17 cellular contexts compared by ENCODE assay signal in genomic region chr4:88106205-88106604, GRCh38. TPM values are rescaled to one million over a fixed set of nuclear protein-coding genes. Genes with fewer than 3 reads are reported as not detected.
A peak's percentile ranks its signal among the peaks of the same experiment; 100 is the strongest.
DNase-seq lines count a peak whose midpoint lies in the region; ATAC-seq, FAIRE-seq and TF ChIP-seq lines count a peak whose summit lies in the region.
"Had no signal": no experiment of that assay in that cellular context is flagged by ENCODE, and none has a peak within 500 bp of the region (broad histone marks: within the 10 kb centered on the region; RNA-seq: fewer than 3 reads in every experiment).

No MANE protein-coding gene starts in this region.

- H3K9me2 ChIP-seq in SK-N-SH: no peaks in the 10 kb centered on the region
- H3K9me2 ChIP-seq in MM.1S (replicated peaks; ENCODE audit: insufficient read depth, low read length): no peaks in the 10 kb centered on the region

- no peak for TF ChIP-seq RAD21 in SK-N-SH (IDR thresholded peaks at IDR 0.05; ENCODE audit: low read length)

- H4K20me1 ChIP-seq in SK-N-SH (ENCODE audit: insufficient read depth) (no peaks in the 10 kb centered on the region), endothelial cell of umbilical vein (replicated peaks; ENCODE audit: control insufficient read depth, extremely low read depth, insufficient read depth, low read length) (no peaks in the 10 kb centered on the region), osteoblast (ENCODE audit: insufficient read depth, low read length) (no peaks in the 10 kb centered on the region), MM.1S (ENCODE audit: insufficient read depth, low read length) (no peaks in the 10 kb centered on the region)

- TF ChIP-seq POLR2A in endothelial cell of umbilical vein (IDR thresholded peaks at IDR 0.05; ENCODE audit: low read depth, low read length): peak; percentile 53

- H3K27ac ChIP-seq in SK-N-SH (ENCODE audit: low read depth in 2 of 2, low read length in 1 of 2) (peak overlapping the region in 1 of 2 experiments; percentile 38; a peak in 1 of 4 replicates), endothelial cell of umbilical vein (ENCODE audit: insufficient read depth, low read depth, low read length) (peak overlapping the region; percentile 93), osteoblast (ENCODE audit: low read depth, low read length) (peak overlapping the region; percentile 5), MM.1S (ENCODE audit: low read length) (no peak overlapping the region)
- H3K27ac ChIP-seq: cardiac muscle cell, thyroid gland had no signal

- DNase-seq in SK-N-SH: no peak
- peak; percentile 67 for DNase-seq in NCI-H460 (ENCODE audit: extremely low read depth, low read depth)
- DNase-seq in endothelial cell of umbilical vein (ENCODE audit: low read depth, low spot score): peak; percentile 90
- DNase-seq in osteoblast (ENCODE audit: insufficient read length, low spot score, missing footprints): no peak
- no peak for DNase-seq in NCI-H1092 (lab: John Stamatoyannopoulos, UW)
- DNase-seq in NCI-H2107 (lab: John Stamatoyannopoulos, UW): no peak
- DNase-seq in MM.1S: no peak
- DNase-seq: activated naive CD4-positive, alpha-beta T cell treated with Interleukin-2 at 50 U/mL for 16 hours; effector memory CD4-positive, alpha-beta T cell; NCI-H1930; NCI-H524 treated with DMSO at 0.1 percent for 48 hours; SW 1271; thyroid gland had no signal

- no peaks in the 10 kb centered on the region for H3K9me1 ChIP-seq in endothelial cell of umbilical vein (replicated peaks; ENCODE audit: control insufficient read depth, extremely low read depth, insufficient read depth, low read length)

- H2AFZ ChIP-seq in SK-N-SH (ENCODE audit: low read depth) (no peak overlapping the region), endothelial cell of umbilical vein (ENCODE audit: low read depth, low read length) (peak overlapping the region; percentile 34), osteoblast (ENCODE audit: low read length) (no peak overlapping the region), MM.1S (ENCODE audit: low read length) (no peak overlapping the region)

- BruUV-seq in endothelial cell of umbilical vein (replicated peaks; lab: Mats Ljungman, UMichigan): no TSS peak

- TF ChIP-seq CTCF in SK-N-SH (IDR thresholded peaks at IDR 0.05) (no peak), endothelial cell of umbilical vein (IDR thresholded peaks at IDR 0.05; ENCODE audit: extremely low read depth in 1 of 2, insufficient read depth in 1 of 2, low read depth in 1 of 2, low read length in 2 of 2) (no peak), osteoblast (IDR thresholded peaks at IDR 0.05; ENCODE audit: extremely low read depth, low read depth, low read length) (no peak), MM.1S (IDR thresholded peaks at IDR 0.05; ENCODE audit: low read length) (no peak)

- dilution Hi-C loops in endothelial cell of umbilical vein (cut with MboI; ENCODE audit: extremely low pct_ligation_motif_present, low sequenced_read_pairs): no loop called here

- ATAC-seq in SK-N-SH treated with all-trans-retinoic acid at 6 μM for 48 hours: no peak

- POLR2A ChIA-PET in SK-N-SH (lab: Yijun Ruan, JAX) (no interaction called here), endothelial cell of umbilical vein (lab: Charles Lee) (no interaction called here)

- H3K9me3 ChIP-seq in SK-N-SH (no peaks in the 10 kb centered on the region), endothelial cell of umbilical vein (replicated peaks; ENCODE audit: control insufficient read depth, insufficient read depth, low read length) (no peaks in the 10 kb centered on the region), osteoblast (ENCODE audit: low read depth, low read length) (no peaks in the 10 kb centered on the region), MM.1S (replicated peaks; ENCODE audit: insufficient read depth, low read length) (no peaks in the 10 kb centered on the region)
- H3K9me3 ChIP-seq: thyroid gland had no signal

- H3F3A ChIP-seq in SK-N-SH (replicated peaks; ENCODE audit: insufficient read depth) (peaks cover 16% of the 10 kb centered on the region), MM.1S (ENCODE audit: insufficient read depth, low read length) (no peaks in the 10 kb centered on the region; the same call in 1 of the 2 replicates)

- no peak for TF ChIP-seq EP300 in SK-N-SH (IDR thresholded peaks at IDR 0.05; ENCODE audit: borderline replicate concordance in 1 of 2, low read depth in 1 of 2, low read length in 1 of 2)

- H3K36me3 ChIP-seq in SK-N-SH (replicated peaks in 1 of 2; ENCODE audit: control insufficient read depth in 1 of 2, insufficient read depth in 2 of 2, low read length in 1 of 2) (no peaks in the 10 kb centered on the region), endothelial cell of umbilical vein (ENCODE audit: control insufficient read depth in 2 of 2, extremely low read depth in 1 of 2, insufficient read depth in 2 of 2, low read length in 2 of 2) (no peaks in the 10 kb centered on the region), osteoblast (ENCODE audit: insufficient read depth, low read length) (no peaks in the 10 kb centered on the region), MM.1S (replicated peaks; ENCODE audit: insufficient read depth, low read length) (no peaks in the 10 kb centered on the region)
- H3K36me3 ChIP-seq: cardiac muscle cell, thyroid gland had no signal

- peaks cover 0 to 2% of the 10 kb centered on the region in 2 experiments; a peak in 2 of 4 replicates for H3K4me1 ChIP-seq in SK-N-SH (ENCODE audit: control insufficient read depth in 1 of 2, insufficient read depth in 2 of 2, low read depth in 1 of 2, low read length in 1 of 2)
- H3K4me1 ChIP-seq in endothelial cell of umbilical vein (ENCODE audit: control insufficient read depth, extremely low read depth, insufficient read depth, low read length): peaks cover 37% of the 10 kb centered on the region
- H3K4me1 ChIP-seq in osteoblast (ENCODE audit: insufficient read depth, low read length): peaks cover 46% of the 10 kb centered on the region
- H3K4me1 ChIP-seq in MM.1S (ENCODE audit: low read length): peaks cover 15% of the 10 kb centered on the region

- H3K79me2 ChIP-seq in SK-N-SH (ENCODE audit: insufficient read depth) (no peaks in the 10 kb centered on the region), endothelial cell of umbilical vein (ENCODE audit: control insufficient read depth, insufficient read depth, low read length) (no peaks in the 10 kb centered on the region), osteoblast (ENCODE audit: insufficient read depth, low read length) (no peaks in the 10 kb centered on the region), MM.1S (ENCODE audit: low read length) (no peaks in the 10 kb centered on the region)

- peak; percentile 83 for FAIRE-seq in endothelial cell of umbilical vein (lab: Jason Lieb, UNC)

- WGBS in SK-N-SH (ENCODE audit: low lambda C conversion rate): 68% methylated on average over 3 of the region's 3 CpGs

- no peak overlapping the region for H3K9ac ChIP-seq in SK-N-SH
- H3K9ac ChIP-seq in endothelial cell of umbilical vein (replicated peaks; ENCODE audit: extremely low read depth, insufficient read depth, low read length): peak overlapping the region; percentile 24
- H3K9ac ChIP-seq in MM.1S (ENCODE audit: low read length): no peak overlapping the region

- H3K4me2 ChIP-seq in SK-N-SH (no peak overlapping the region), endothelial cell of umbilical vein (ENCODE audit: insufficient read depth, low read length) (peak overlapping the region; percentile 79), osteoblast (ENCODE audit: insufficient read depth, low read length) (no peak overlapping the region), MM.1S (ENCODE audit: low read depth, low read length) (no peak overlapping the region)

- H3K27me3 ChIP-seq in SK-N-SH (ENCODE audit: insufficient read depth) (no peaks in the 10 kb centered on the region), endothelial cell of umbilical vein (ENCODE audit: control insufficient read depth in 2 of 2, insufficient read depth in 2 of 2, low read length in 2 of 2) (no peaks in the 10 kb centered on the region), osteoblast (ENCODE audit: insufficient read depth, low read length) (no peaks in the 10 kb centered on the region), MM.1S (replicated peaks; ENCODE audit: insufficient read depth, low read length) (no peaks in the 10 kb centered on the region)
- H3K27me3 ChIP-seq: cardiac muscle cell, thyroid gland had no signal

- CTCF ChIA-PET in SK-N-SH (lab: Yijun Ruan, JAX): no interaction called here
- CTCF ChIA-PET in endothelial cell of umbilical vein (lab: Charles Lee): interaction anchor here (1.4 kb wide), 1 partner anchor 16 kb away, joined by 3 read pairs; no protein-coding TSS in a partner anchor

- intact Hi-C loops in endothelial cell of umbilical vein (cut with micrococcal nuclease): loop anchor here (2.0 to 10.0 kb wide), 7 partner anchors 33 to 489 kb away; partner anchors contain the start of genes HERC3, HERC5, PKD2 and PPM1K

- H3K4me3 ChIP-seq in SK-N-SH (ENCODE audit: low read depth in 2 of 2, low read length in 1 of 2) (no peak overlapping the region), endothelial cell of umbilical vein (replicated peaks in 1 of 3; ENCODE audit: insufficient read depth in 1 of 3, low read depth in 1 of 3, low read length in 3 of 3) (no peak overlapping the region), osteoblast (ENCODE audit: insufficient read depth, low read length) (no peak overlapping the region), MM.1S (ENCODE audit: low read length) (no peak overlapping the region)
- H3K4me3 ChIP-seq: cardiac muscle cell, thyroid gland had no signal

TF ChIP-seq in SK-N-SH treated with all-trans-retinoic acid at 6 μM for 48 hours, 23 proteins besides CTCF, POLR2A, EP300 and RAD21 (continues in another document):
- TF ChIP-seq ZNF8 (CRISPR knock-in tag; IDR thresholded peaks at IDR 0.05): 0 out of 2 replicates have a peak, but pooled peaks have one; percentile 37

TF ChIP-seq in SK-N-SH, 30 proteins besides CTCF, POLR2A, EP300 and RAD21 (continues in another document):
- no peak for TF ChIP-seq ELF1 (IDR thresholded peaks at IDR 0.05)

TF ChIP-seq in endothelial cell of umbilical vein, 7 proteins besides CTCF, POLR2A, EP300 and RAD21 (continues in another document):
- TF ChIP-seq POLR2AphosphoS5 (IDR thresholded peaks at IDR 0.05; ENCODE audit: insufficient read depth, low read depth, low read length): peak; percentile 71

RNA-seq across cellular contexts. Expression of gene ABCG2, which starts 52.2 kb away (rescaled TPM):
- polyA plus RNA-seq in SK-N-SH (2012; rRNA removed) (0.02 and 0.05 TPM in 2 replicates), endothelial cell of umbilical vein (2.9 and 3.4 TPM in 2 replicates)
- 0.01 and 0.03 TPM in 2 replicates for polyA plus RNA-seq in SK-N-SH (2012; cell fraction: cytosol; rRNA removed)
- 0.02 TPM in 1 of 2 replicates, not detected in the other for polyA plus RNA-seq in SK-N-SH (2012; cell fraction: nucleus; rRNA removed)
- 37.4 and 41.7 TPM in 2 replicates for total RNA-seq in NCI-H460 (2014; rRNA removed; shearing (Covaris generic))
- 46.2 and 54.6 TPM in 2 replicates for polyA plus RNA-seq in NCI-H460 (2014; cell fraction: nucleus; rRNA removed)
- total RNA-seq in endothelial cell of umbilical vein (5.0 and 6.4 TPM in 2 replicates), osteoblast (0.36 and 0.59 TPM in 2 replicates)
- 1.9 and 2.4 TPM in 2 replicates for polyA plus RNA-seq in endothelial cell of umbilical vein (2011; cell fraction: cytosol; rRNA removed)
- 1.9 and 2.0 TPM in 2 replicates for polyA plus RNA-seq in endothelial cell of umbilical vein (2011; cell fraction: nucleus; rRNA removed)
- polyA plus RNA-seq in endothelial cell of umbilical vein (2012): 1.1 and 1.5 TPM in 2 replicates
- polyA minus RNA-seq in endothelial cell of umbilical vein: 4.6 and 5.2 TPM in 2 replicates
- 3.2 TPM for polyA minus RNA-seq in endothelial cell of umbilical vein (2011; cell fraction: cytosol; rRNA and poly(A)+ RNA removed)
- 2.3 and 3.4 TPM in 2 replicates for polyA minus RNA-seq in endothelial cell of umbilical vein (2011; cell fraction: nucleus; rRNA and poly(A)+ RNA removed)
- total RNA-seq: cardiac muscle cell had no signal
- polyA plus RNA-seq: cardiac muscle cell, CD14-positive monocyte, neural cell had no signal

Comparison
In these comparisons a context has a peak if more than half of its experiments do, and no peak if none do; other contexts are left out.
1. DNase-seq: peak in NCI-H460 (single experiment) and endothelial cell of umbilical vein (single experiment); none in SK-N-SH (single experiment), osteoblast (single experiment), NCI-H1092 (single experiment), NCI-H2107 (single experiment) and MM.1S (single experiment).